In the genomic region with DNA sequence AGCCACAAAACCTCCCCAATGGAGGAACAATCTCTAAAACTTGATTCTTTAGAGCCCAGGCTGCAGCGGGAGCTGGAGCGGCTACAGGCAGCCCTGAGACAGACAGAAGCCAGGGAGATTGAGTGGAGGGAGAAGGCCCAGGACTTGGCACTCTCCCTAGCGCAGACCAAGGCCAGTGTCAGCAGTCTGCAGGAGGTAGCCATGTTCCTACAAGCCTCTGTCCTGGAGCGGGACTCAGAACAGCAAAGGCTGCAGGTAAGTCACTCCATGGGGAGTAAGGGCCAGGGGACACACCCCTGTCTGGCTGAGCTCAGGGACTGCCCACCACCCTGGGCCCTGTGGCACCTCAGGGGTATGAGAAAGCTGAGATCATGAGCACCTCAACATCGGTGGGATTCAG, we compare ENCODE assay signal across 36 cellular contexts. TPM values are rescaled to one million over a fixed set of nuclear protein-coding genes. Genes with fewer than 3 reads are reported as not detected.
DNase-seq lines count a peak whose midpoint lies in the region; ATAC-seq and TF ChIP-seq lines count a peak whose summit lies in the region.
"Had no signal": no experiment of that assay in that cellular context is flagged by ENCODE, and none has a peak within 500 bp of the region (broad histone marks: within the 10 kb centered on the region; RNA-seq: fewer than 3 reads in every experiment).

No MANE protein-coding gene starts in this region.

- peak overlapping the region; percentile 8 for H3K27ac Mint-ChIP-seq in stimulated activated naive CD8-positive, alpha-beta T cell treated with anti-CD3 and anti-CD28 coated beads, Interleukin-15, Interleukin-2, amounts not matched to agents 100 ng/mL and 50 ng/mL, for 24 hours
- peak overlapping the region; percentile 53 for H3K27ac Mint-ChIP-seq in activated CD8-positive, alpha-beta T cell treated with anti-CD3 and anti-CD28 coated beads, Interleukin-2, amount 10 ng/mL, durations not matched to agents 7 days and 5 days
- peak overlapping the region; percentile 54 for H3K27ac Mint-ChIP-seq in memory B cell
- H3K27ac Mint-ChIP-seq: activated naive CD4-positive, alpha-beta T cell treated with anti-CD3 and anti-CD28 coated beads, Interleukin-2, amount 50 U/mL, for 24 hours; dendritic cell treated with granulocyte-macrophage colony-stimulating factor and Interleukin-4, amounts not matched to agents 40 ng/mL and 50 ng/mL, for 4 days had no signal

- H3K36me3 ChIP-seq in left ventricle myocardium inferior = peaks cover 70% of the 10 kb centered on the region

- no peaks in the 10 kb centered on the region for H3K9me3 Mint-ChIP-seq in stimulated activated naive CD8-positive, alpha-beta T cell treated with anti-CD3 and anti-CD28 coated beads, Interleukin-15, Interleukin-2, amounts not matched to agents 100 ng/mL and 50 ng/mL, for 24 hours
- no peaks in the 10 kb centered on the region for H3K9me3 Mint-ChIP-seq in activated CD8-positive, alpha-beta T cell treated with anti-CD3 and anti-CD28 coated beads, Interleukin-2, amount 10 ng/mL, durations not matched to agents 7 days and 5 days (ENCODE audit: insufficient read depth)
- H3K9me3 Mint-ChIP-seq in memory B cell = no peaks in the 10 kb centered on the region
- H3K9me3 Mint-ChIP-seq: activated naive CD4-positive, alpha-beta T cell treated with anti-CD3 and anti-CD28 coated beads, Interleukin-2, amount 50 U/mL, for 24 hours; dendritic cell treated with granulocyte-macrophage colony-stimulating factor and Interleukin-4, amounts not matched to agents 40 ng/mL and 50 ng/mL, for 4 days; H9 had no signal

- DNase-seq in stimulated activated naive CD8-positive, alpha-beta T cell treated with anti-CD3 and anti-CD28 coated beads, Interleukin-15, Interleukin-2, amounts not matched to agents 100 U/mL and 50 U/mL, for 24 hours = no peak
- no peak for DNase-seq in activated CD8-positive, alpha-beta T cell treated with anti-CD3 and anti-CD28 coated beads, Interleukin-2, amount 10 ng/mL, durations not matched to agents 7 days and 5 days
- DNase-seq in memory B cell (ENCODE audit: low spot score in 2 of 2) (no peak), left ventricle myocardium inferior (no peak), foreskin keratinocyte (no peak)
- DNase-seq: activated CD4-positive, alpha-beta T cell treated with anti-CD3 and anti-CD28 coated beads for 4 hours; DMS53; foreskin melanocyte; H9; kidney; NCI-H1436; NCI-H2081; NCI-H526 treated with DMSO at 0.1 percent for 48 hours; NK-92 treated with Interleukin-12 subunit alpha and Interleukin-12 subunit beta, amount 100 ng/mL, for 24 hours; occipital lobe; PC-9; SHP77; stimulated activated CD8-positive, alpha-beta memory T cell treated with anti-CD3 and anti-CD28 coated beads, Interleukin-4, amount 100 ng/mL, for 48 hours; T1000; transverse colon had no signal

- no peaks in the 10 kb centered on the region for H3K27me3 ChIP-seq in left ventricle myocardium inferior (ENCODE audit: low read depth)
- no peaks in the 10 kb centered on the region for H3K27me3 ChIP-seq in foreskin keratinocyte
- H3K27me3 ChIP-seq: BLaER1, esophagus muscularis mucosa, heart right ventricle, transverse colon had no signal

- H3K9me3 ChIP-seq in left ventricle myocardium inferior (replicated peaks) = no peaks in the 10 kb centered on the region
- H3K9me3 ChIP-seq: BLaER1, esophagus muscularis mucosa, heart right ventricle, prostate gland, transverse colon had no signal

- peaks cover 53% of the 10 kb centered on the region for H3K36me3 Mint-ChIP-seq in stimulated activated naive CD8-positive, alpha-beta T cell treated with anti-CD3 and anti-CD28 coated beads, Interleukin-15, Interleukin-2, amounts not matched to agents 100 ng/mL and 50 ng/mL, for 24 hours (ENCODE audit: low read depth)
- H3K36me3 Mint-ChIP-seq in activated CD8-positive, alpha-beta T cell treated with anti-CD3 and anti-CD28 coated beads, Interleukin-2, amount 10 ng/mL, durations not matched to agents 7 days and 5 days (ENCODE audit: low read depth) = peaks cover 83% of the 10 kb centered on the region
- H3K36me3 Mint-ChIP-seq in memory B cell = peaks cover 48% of the 10 kb centered on the region

- H3K27ac ChIP-seq in left ventricle myocardium inferior (replicated peaks) (no peak overlapping the region), foreskin keratinocyte (no peak overlapping the region)
- H3K27ac ChIP-seq: BLaER1, esophagus muscularis mucosa, heart right ventricle, HL-60, PC-9, prostate gland, transverse colon, VCaP had no signal

- H3K4me1 Mint-ChIP-seq in stimulated activated naive CD8-positive, alpha-beta T cell treated with anti-CD3 and anti-CD28 coated beads, Interleukin-15, Interleukin-2, amounts not matched to agents 100 ng/mL and 50 ng/mL, for 24 hours (ENCODE audit: low read depth) = peaks cover 39% of the 10 kb centered on the region
- peaks cover 43% of the 10 kb centered on the region for H3K4me1 Mint-ChIP-seq in activated CD8-positive, alpha-beta T cell treated with anti-CD3 and anti-CD28 coated beads, Interleukin-2, amount 10 ng/mL, durations not matched to agents 7 days and 5 days (ENCODE audit: low read depth)
- peaks cover 65% of the 10 kb centered on the region for H3K4me1 Mint-ChIP-seq in memory B cell
- H3K4me1 Mint-ChIP-seq: H9 had no signal

- CTCF ChIA-PET in activated CD8-positive, alpha-beta T cell treated with anti-CD3 and anti-CD28 coated beads, Interleukin-2, amount 10 ng/mL, durations not matched to agents 7 days and 5 days (lab: Charles Lee) = no interaction called here

- H3K4me1 ChIP-seq in left ventricle myocardium inferior (peaks cover 11% of the 10 kb centered on the region), foreskin keratinocyte (peaks cover 7% of the 10 kb centered on the region)
- H3K4me1 ChIP-seq: prostate gland had no signal

- no peak for ATAC-seq in stimulated activated naive CD8-positive, alpha-beta T cell treated with anti-CD3 and anti-CD28 coated beads, Interleukin-15, Interleukin-2, amounts not matched to agents 100 U/mL and 50 U/mL, for 24 hours
- ATAC-seq in activated CD8-positive, alpha-beta T cell treated with anti-CD3 and anti-CD28 coated beads, Interleukin-2, amount 10 ng/mL, durations not matched to agents 7 days and 5 days = no peak
- ATAC-seq in memory B cell (ENCODE audit: low read depth) (no peak), GM19455 (IDR thresholded peaks at IDR 0.05; ENCODE audit: unreplicated experiment) (no peak), foreskin keratinocyte (no peak)

- no peak overlapping the region for H3K4me3 Mint-ChIP-seq in stimulated activated naive CD8-positive, alpha-beta T cell treated with anti-CD3 and anti-CD28 coated beads, Interleukin-15, Interleukin-2, amounts not matched to agents 100 ng/mL and 50 ng/mL, for 24 hours
- H3K4me3 Mint-ChIP-seq in activated CD8-positive, alpha-beta T cell treated with anti-CD3 and anti-CD28 coated beads, Interleukin-2, amount 10 ng/mL, durations not matched to agents 7 days and 5 days = no peak overlapping the region
- peak overlapping the region; percentile 44 for H3K4me3 Mint-ChIP-seq in memory B cell
- H3K4me3 Mint-ChIP-seq: activated naive CD4-positive, alpha-beta T cell treated with anti-CD3 and anti-CD28 coated beads, Interleukin-2, amount 50 U/mL, for 24 hours; dendritic cell treated with granulocyte-macrophage colony-stimulating factor and Interleukin-4, amounts not matched to agents 40 ng/mL and 50 ng/mL, for 4 days; H9 had no signal

- H3K4me3 ChIP-seq in left ventricle myocardium inferior = no peak overlapping the region
- H3K4me3 ChIP-seq: BLaER1, esophagus muscularis mucosa, heart right ventricle, PC-9, prostate gland, transverse colon had no signal

- POLR2A ChIA-PET in activated CD8-positive, alpha-beta T cell treated with anti-CD3 and anti-CD28 coated beads, Interleukin-2, amount 10 ng/mL, durations not matched to agents 7 days and 5 days (lab: Charles Lee) = interaction anchor here (2.8 kb wide), 1 partner anchor 14 kb away, joined by 14 read pairs; no protein-coding TSS in a partner anchor

- intact Hi-C loops in left ventricle myocardium inferior (cut with micrococcal nuclease) = no loop called here

- TF ChIP-seq CTCF in left ventricle myocardium inferior (IDR thresholded peaks at IDR 0.05; ENCODE audit: borderline replicate concordance) (no peak), foreskin keratinocyte (conservative IDR thresholded peaks at IDR 0.05) (no peak)

- H3K27me3 Mint-ChIP-seq in stimulated activated naive CD8-positive, alpha-beta T cell treated with anti-CD3 and anti-CD28 coated beads, Interleukin-15, Interleukin-2, amounts not matched to agents 100 ng/mL and 50 ng/mL, for 24 hours = no peaks in the 10 kb centered on the region
- H3K27me3 Mint-ChIP-seq in activated CD8-positive, alpha-beta T cell treated with anti-CD3 and anti-CD28 coated beads, Interleukin-2, amount 10 ng/mL, durations not matched to agents 7 days and 5 days (ENCODE audit: low read depth) = no peaks in the 10 kb centered on the region
- no peaks in the 10 kb centered on the region for H3K27me3 Mint-ChIP-seq in memory B cell
- H3K27me3 Mint-ChIP-seq: activated naive CD4-positive, alpha-beta T cell treated with anti-CD3 and anti-CD28 coated beads, Interleukin-2, amount 50 U/mL, for 24 hours; dendritic cell treated with granulocyte-macrophage colony-stimulating factor and Interleukin-4, amounts not matched to agents 40 ng/mL and 50 ng/mL, for 4 days had no signal

RNA-seq across cellular contexts. Expression of a gene that starts 24.7 kb away (rescaled TPM):
- total RNA-seq in activated CD8-positive, alpha-beta T cell treated with anti-CD3 and anti-CD28 coated beads, Interleukin-2, amount 10 ng/mL, durations not matched to agents 7 days and 5 days = not detected
- not detected for total RNA-seq in left ventricle myocardium inferior
- total RNA-seq in foreskin keratinocyte = not detected in 2 replicates
- polyA plus RNA-seq in foreskin keratinocyte = not detected in 2 replicates
- total RNA-seq: esophagus muscularis mucosa, G401, H9, heart right ventricle, kidney, LHCN-M2, liver, myocyte, occipital lobe, PC-9, prostate gland, sciatic nerve, subcutaneous adipose tissue, transverse colon had no signal
- polyA plus RNA-seq: heart right ventricle, liver had no signal

RNA-seq across cellular contexts. Expression of a gene that starts 37.1 kb away (rescaled TPM):
- total RNA-seq in activated CD8-positive, alpha-beta T cell treated with anti-CD3 and anti-CD28 coated beads, Interleukin-2, amount 10 ng/mL, durations not matched to agents 7 days and 5 days = 100 to 1,000 TPM; 114 to 122 TPM
- total RNA-seq in left ventricle myocardium inferior = 103 TPM
- total RNA-seq in foreskin keratinocyte = 168 and 180 TPM in 2 replicates
- 181 and 191 TPM in 2 replicates for polyA plus RNA-seq in foreskin keratinocyte

RNA-seq across cellular contexts. Expression of a gene that starts 49.4 kb away (rescaled TPM):
- total RNA-seq in activated CD8-positive, alpha-beta T cell treated with anti-CD3 and anti-CD28 coated beads, Interleukin-2, amount 10 ng/mL, durations not matched to agents 7 days and 5 days = 10 to 100 TPM; 72.1 to 74.5 TPM
- total RNA-seq in left ventricle myocardium inferior (15.3 TPM), foreskin keratinocyte (30.6 and 36.1 TPM in 2 replicates)
- 9.9 and 12.1 TPM in 2 replicates for polyA plus RNA-seq in foreskin keratinocyte
